18 cellular contexts compared by ENCODE assay signal in the genomic region with DNA sequence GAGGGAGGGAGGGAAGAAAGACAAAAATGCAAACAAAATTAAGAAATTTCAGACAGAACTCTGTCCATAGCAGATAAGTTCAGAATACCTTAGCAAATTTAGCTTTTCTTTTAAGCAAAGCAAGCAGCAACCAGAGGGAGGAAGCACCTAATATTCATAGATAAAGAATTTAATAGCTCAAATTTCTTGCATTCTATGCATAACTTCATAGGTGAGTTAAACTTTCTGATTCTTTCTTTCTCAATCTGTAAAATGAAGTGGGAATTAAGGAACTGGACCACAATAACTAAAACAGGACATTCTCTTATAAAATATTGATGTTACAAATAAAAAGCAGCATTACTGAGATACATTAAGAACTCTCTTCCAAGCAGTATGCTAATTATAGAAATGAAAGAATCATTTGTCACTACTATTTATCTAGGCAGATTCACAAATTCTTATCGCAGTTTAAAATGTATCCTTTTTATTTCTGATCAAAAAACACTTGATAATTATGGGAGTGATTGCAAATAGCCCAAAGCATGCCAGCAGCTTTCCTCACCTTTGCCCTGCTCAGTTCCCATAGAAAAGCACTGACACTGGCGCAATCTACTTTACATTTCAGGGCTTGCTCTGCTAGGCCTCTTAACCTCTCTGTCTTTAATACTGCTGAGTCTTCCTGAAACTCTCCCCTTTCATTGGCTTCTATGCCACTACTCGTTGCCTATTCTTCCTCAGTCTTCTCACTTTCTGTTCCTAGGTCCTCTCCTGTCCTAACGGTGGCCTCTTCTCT.
"Had no signal": no experiment of that assay in that cellular context is flagged by ENCODE, and none has a peak within 500 bp of the region (broad histone marks: within the 10 kb centered on the region; RNA-seq: fewer than 3 reads in every experiment).

No MANE protein-coding gene starts in this region.

- H3K9me3 ChIP-seq: tibial artery had no signal

- ATAC-seq: activated naive CD4-positive, alpha-beta T cell treated with anti-CD3 and anti-CD28 coated beads, Interleukin-2, amount 50 U/mL, for 72 hours; left colon; stimulated activated memory B cell treated with anti-CD40 and anti-IgM and Interleukin-4, amounts not matched to agents 10 μg/mL and 1 μg/mL and 100 μg/mL, for 72 hours had no signal

- H3K4me2 ChIP-seq: hepatocyte had no signal

- H3K4me1 Mint-ChIP-seq: activated CD4-positive, alpha-beta T cell treated with anti-CD3 and anti-CD28 coated beads, Interleukin-2, amount 10 ng/mL, durations not matched to agents 7 days and 5 days; stimulated activated memory B cell treated with anti-CD40 and anti-IgM and Interleukin-4, amounts not matched to agents 10 μg/mL and 1 μg/mL and 100 μg/mL, for 72 hours had no signal

- H3K79me2 ChIP-seq: hepatocyte had no signal

- H3K36me3 Mint-ChIP-seq: activated naive CD4-positive, alpha-beta T cell treated with anti-CD3 and anti-CD28 coated beads, Interleukin-2, amount 50 U/mL, for 72 hours; stimulated activated memory B cell treated with anti-CD40 and anti-IgM and Interleukin-4, amounts not matched to agents 10 μg/mL and 1 μg/mL and 100 μg/mL, for 72 hours had no signal

- H3K27ac Mint-ChIP-seq: activated CD4-positive, alpha-beta T cell treated with anti-CD3 and anti-CD28 coated beads, Interleukin-2, amount 10 ng/mL, durations not matched to agents 7 days and 5 days; activated naive CD4-positive, alpha-beta T cell treated with anti-CD3 and anti-CD28 coated beads, Interleukin-2, amount 50 U/mL, for 72 hours; activated T-helper 1 cell treated with anti-CD3 and anti-CD28 coated beads, Interleukin-12 subunit alpha, Interleukin-12 subunit beta, Interleukin-2, Interleukin-4 antibody, amounts not matched to agents 30 ng/mL and 10 ng/mL and 1 ng/mL, durations not matched to agents 14 hours and 24 hours and 36 hours; nephron progenitor cell; progenitor cell of endocrine pancreas; stimulated activated memory B cell treated with anti-CD40 and anti-IgM and Interleukin-4, amounts not matched to agents 10 μg/mL and 1 μg/mL and 100 μg/mL, for 72 hours; T-helper 1 cell treated with Interleukin-12 subunit alpha and Interleukin-12 subunit beta and Interleukin-4 antibody, amounts not matched to agents 30 μg/mL and 1 μg/mL, for 36 hours had no signal

- H3K4me3 ChIP-seq: dorsolateral prefrontal cortex, hepatocyte, lung, skin epidermis, tibial artery had no signal

- H3K36me3 ChIP-seq: tibial artery had no signal

- H3K27me3 ChIP-seq: dorsolateral prefrontal cortex, hepatocyte, tibial artery had no signal

- H3K27ac ChIP-seq: dorsolateral prefrontal cortex, hepatocyte, skin epidermis, tibial artery had no signal

- H3K4me3 Mint-ChIP-seq: activated CD4-positive, alpha-beta T cell treated with anti-CD3 and anti-CD28 coated beads, Interleukin-2, amount 10 ng/mL, durations not matched to agents 7 days and 5 days; activated T-helper 1 cell treated with anti-CD3 and anti-CD28 coated beads, Interleukin-12 subunit alpha, Interleukin-12 subunit beta, Interleukin-2, Interleukin-4 antibody, amounts not matched to agents 30 ng/mL and 10 ng/mL and 1 ng/mL, durations not matched to agents 14 hours and 24 hours and 36 hours; nephron progenitor cell; stimulated activated memory B cell treated with anti-CD40 and anti-IgM and Interleukin-4, amounts not matched to agents 10 μg/mL and 1 μg/mL and 100 μg/mL, for 72 hours; T-helper 1 cell treated with Interleukin-12 subunit alpha and Interleukin-12 subunit beta and Interleukin-4 antibody, amounts not matched to agents 30 μg/mL and 1 μg/mL, for 36 hours had no signal

- H3K9me3 Mint-ChIP-seq: activated CD4-positive, alpha-beta T cell treated with anti-CD3 and anti-CD28 coated beads, Interleukin-2, amount 10 ng/mL, durations not matched to agents 7 days and 5 days; activated naive CD4-positive, alpha-beta T cell treated with anti-CD3 and anti-CD28 coated beads, Interleukin-2, amount 50 U/mL, for 72 hours; activated T-helper 1 cell treated with anti-CD3 and anti-CD28 coated beads, Interleukin-12 subunit alpha, Interleukin-12 subunit beta, Interleukin-2, Interleukin-4 antibody, amounts not matched to agents 30 ng/mL and 10 ng/mL and 1 ng/mL, durations not matched to agents 14 hours and 24 hours and 36 hours; nephron progenitor cell; stimulated activated memory B cell treated with anti-CD40 and anti-IgM and Interleukin-4, amounts not matched to agents 10 μg/mL and 1 μg/mL and 100 μg/mL, for 72 hours; T-helper 1 cell treated with Interleukin-12 subunit alpha and Interleukin-12 subunit beta and Interleukin-4 antibody, amounts not matched to agents 30 μg/mL and 1 μg/mL, for 36 hours had no signal

- DNase-seq: activated CD4-positive, alpha-beta T cell treated with anti-CD3 and anti-CD28 coated beads, Interleukin-2, amount 10 ng/mL, durations not matched to agents 7 days and 5 days; activated gamma-delta T cell treated with Interleukin-2 at 50 U/mL for 16 hours; caudate nucleus; dorsolateral prefrontal cortex; left colon; midbrain; nephron progenitor cell; occipital lobe; stimulated activated CD4-positive, alpha-beta T cell treated with anti-CD3 and anti-CD28 coated beads, Interleukin-4, amount 100 ng/mL, for 1 hour; tibial artery had no signal

- H3K27me3 Mint-ChIP-seq: activated CD4-positive, alpha-beta T cell treated with anti-CD3 and anti-CD28 coated beads, Interleukin-2, amount 10 ng/mL, durations not matched to agents 7 days and 5 days; progenitor cell of endocrine pancreas had no signal

- H2AFZ ChIP-seq: hepatocyte had no signal
